18 cellular contexts compared by ENCODE assay signal in genomic region chr6:30802731-30803130, GRCh38. TPM values are rescaled to one million over a fixed set of nuclear protein-coding genes. Genes with fewer than 3 reads are reported as not detected.
A peak's percentile ranks its signal among the peaks of the same experiment; 100 is the strongest.
DNase-seq lines count a peak whose midpoint lies in the region; ATAC-seq and TF ChIP-seq lines count a peak whose summit lies in the region.
"Had no signal": no experiment of that assay in that cellular context is flagged by ENCODE, and none has a peak within 500 bp of the region (broad histone marks: within the 10 kb centered on the region; RNA-seq: fewer than 3 reads in every experiment).

No MANE protein-coding gene starts in this region.

- no peak overlapping the region for H3K9ac ChIP-seq in colonic mucosa (ENCODE audit: low read depth in 2 of 2, low read length in 2 of 2)
- H3K9ac ChIP-seq: KMS-11 had no signal

- intact Hi-C loops in natural killer cell (cut with micrococcal nuclease), result no loop called here
- intact Hi-C loops in colonic mucosa (cut with DNase I), result no loop called here

- no peak overlapping the region for H3K4me3 Mint-ChIP-seq in natural killer cell
- H3K4me3 Mint-ChIP-seq in natural killer cell treated with Interleukin-12 subunit alpha and Interleukin-12 subunit beta and Interleukin-15 and Interleukin-18, amount 100 ng/mL, for 72 hours, result no peak overlapping the region
- H3K4me3 Mint-ChIP-seq in T-helper 17 cell, result no peak overlapping the region
- H3K4me3 Mint-ChIP-seq: B cell; CD4-positive, alpha-beta memory T cell had no signal

- H3K27me3 ChIP-seq in MG63, result no peaks in the 10 kb centered on the region
- H3K27me3 ChIP-seq in colonic mucosa, result no peaks in the 10 kb centered on the region

- H3K36me3 ChIP-seq in MG63, result no peaks in the 10 kb centered on the region
- H3K36me3 ChIP-seq in colonic mucosa, result no peaks in the 10 kb centered on the region

- DNase-seq in natural killer cell (no peak), T-helper 17 cell (no peak), epithelial cell of prostate (ENCODE audit: low read depth, low spot score) (no peak), retina (no peak), MG63 (no peak), colonic mucosa (no peak)
- no peak for DNase-seq in natural killer cell treated with Interleukin-12 subunit alpha and Interleukin-12 subunit beta and Interleukin-15 and Interleukin-18, amount 100 ng/mL, for 72 hours (ENCODE audit: low spot score)
- DNase-seq: CD4-positive, alpha-beta memory T cell; DND-41; GF-D8; MM.1S; NCI-H1105; NCI-H187 treated with DMSO at 0.1 percent for 48 hours; NCI-H446; NCI-H748 treated with DMSO at 0.1 percent for 48 hours had no signal

- no peaks in the 10 kb centered on the region for H3K4me1 ChIP-seq in colonic mucosa

- TF ChIP-seq CTCF in natural killer cell (IDR thresholded peaks at IDR 0.05) (no peak), colonic mucosa (IDR thresholded peaks at IDR 0.05) (no peak)

- H3K9me3 Mint-ChIP-seq in natural killer cell, result no peaks in the 10 kb centered on the region
- no peaks in the 10 kb centered on the region for H3K9me3 Mint-ChIP-seq in natural killer cell treated with Interleukin-12 subunit alpha and Interleukin-12 subunit beta and Interleukin-15 and Interleukin-18, amount 100 ng/mL, for 72 hours
- H3K9me3 Mint-ChIP-seq: CD4-positive, alpha-beta memory T cell had no signal

- H3K27ac Mint-ChIP-seq in natural killer cell (no peak overlapping the region), T-helper 17 cell (peak overlapping the region; percentile 4)
- H3K27ac Mint-ChIP-seq in natural killer cell treated with Interleukin-12 subunit alpha and Interleukin-12 subunit beta and Interleukin-15 and Interleukin-18, amount 100 ng/mL, for 72 hours, result peak overlapping the region in 1 of 2 donors; percentile 81
- H3K27ac Mint-ChIP-seq: B cell had no signal

- H3K36me3 Mint-ChIP-seq in natural killer cell (no peaks in the 10 kb centered on the region), T-helper 17 cell (ENCODE audit: low read depth) (peaks cover 2% of the 10 kb centered on the region)
- H3K36me3 Mint-ChIP-seq in natural killer cell treated with Interleukin-12 subunit alpha and Interleukin-12 subunit beta and Interleukin-15 and Interleukin-18, amount 100 ng/mL, for 72 hours, result no peaks in the 10 kb centered on the region
- H3K36me3 Mint-ChIP-seq: CD4-positive, alpha-beta memory T cell had no signal

- no peaks in the 10 kb centered on the region for H3K27me3 Mint-ChIP-seq in natural killer cell (ENCODE audit: low read depth in 2 of 2)
- peaks cover 0 to 2% of the 10 kb centered on the region in 2 donors for H3K27me3 Mint-ChIP-seq in natural killer cell treated with Interleukin-12 subunit alpha and Interleukin-12 subunit beta and Interleukin-15 and Interleukin-18, amount 100 ng/mL, for 72 hours
- H3K27me3 Mint-ChIP-seq in T-helper 17 cell, result no peaks in the 10 kb centered on the region
- H3K27me3 Mint-ChIP-seq: CD4-positive, alpha-beta memory T cell had no signal

- H3K4me1 Mint-ChIP-seq in natural killer cell, result peaks cover 12 to 18% of the 10 kb centered on the region in 2 donors
- peaks cover 4 to 27% of the 10 kb centered on the region in 2 donors for H3K4me1 Mint-ChIP-seq in natural killer cell treated with Interleukin-12 subunit alpha and Interleukin-12 subunit beta and Interleukin-15 and Interleukin-18, amount 100 ng/mL, for 72 hours (ENCODE audit: low read depth in 2 of 2)
- H3K4me1 Mint-ChIP-seq in T-helper 17 cell, result peaks cover 8% of the 10 kb centered on the region
- H3K4me1 Mint-ChIP-seq: B cell had no signal

- peak overlapping the region; percentile 34 for H3K27ac ChIP-seq in epithelial cell of prostate
- no peak overlapping the region for H3K27ac ChIP-seq in colonic mucosa
- H3K27ac ChIP-seq: HL-60, KMS-11 had no signal

- H3K9me3 ChIP-seq in T-helper 17 cell (ENCODE audit: control insufficient read depth, low read length, poor library complexity, severe bottlenecking) (no peaks in the 10 kb centered on the region), MG63 (no peaks in the 10 kb centered on the region), colonic mucosa (no peaks in the 10 kb centered on the region)

- ATAC-seq in natural killer cell (peak; percentile 27 to 62 (median 54)), T-helper 17 cell (no peak)
- no peak for ATAC-seq in natural killer cell treated with Interleukin-12 subunit alpha and Interleukin-12 subunit beta and Interleukin-15 and Interleukin-18, amount 100 ng/mL, for 72 hours

- H3K4me3 ChIP-seq in MG63 (no peak overlapping the region), colonic mucosa (no peak overlapping the region)

RNA-seq across cellular contexts. Expression of gene IER3, which starts 58.4 kb away (rescaled TPM):
- total RNA-seq in natural killer cell, result 100 to 1,000 TPM in 1 of 3 donors, 10 to 100 TPM in 2; 39.7 to 105 (median 66.5) TPM
- 100 to 1,000 TPM; 128 to 346 TPM for total RNA-seq in natural killer cell treated with Interleukin-12 subunit alpha and Interleukin-12 subunit beta and Interleukin-15 and Interleukin-18, amount 100 ng/mL, for 72 hours
- total RNA-seq in T-helper 17 cell, result 10 to 100 TPM in 1 of 2 donors, 1 to 10 TPM in 1; 9.6 to 11.3 TPM
- total RNA-seq in MG63 (2014; rRNA removed; shearing (Covaris generic); ENCODE audit: low replicate concordance), result 53.6 and 54.6 TPM in 2 replicates
- total RNA-seq in colonic mucosa, result 10 to 100 TPM; 47.2 to 92.8 TPM

Comparison
In these comparisons a context has a peak if more than half of its experiments do, and no peak if none do; other contexts are left out.
1. ATAC-seq: peak in natural killer cell (3 of 3); none in natural killer cell treated with Interleukin-12 subunit alpha and Interleukin-12 subunit beta and Interleukin-15 and Interleukin-18, amount 100 ng/mL, for 72 hours (0 of 2) and T-helper 17 cell (single experiment).